19 cellular contexts compared by ENCODE assay signal in the genomic region with DNA sequence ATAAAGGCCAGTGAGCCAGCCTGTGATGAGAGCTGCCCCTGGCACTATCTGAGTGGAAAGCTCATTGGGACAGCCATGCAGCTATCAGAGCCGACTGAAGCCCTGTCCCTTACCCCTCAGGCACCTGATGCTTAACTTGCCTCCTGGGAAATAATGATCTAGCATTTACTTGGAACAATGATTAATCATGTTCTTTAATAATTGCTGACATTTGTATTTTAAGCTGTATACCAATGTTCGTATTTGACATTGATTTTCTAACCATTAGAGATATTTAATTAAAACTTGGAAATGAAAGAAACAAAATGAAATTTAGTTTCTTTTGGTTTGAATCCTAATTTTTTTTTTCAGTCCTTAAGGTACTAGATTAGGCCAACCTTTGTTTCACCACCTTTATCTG. TPM values are rescaled to one million over a fixed set of nuclear protein-coding genes. Genes with fewer than 3 reads are reported as not detected.
DNase-seq lines count a peak whose midpoint lies in the region; ATAC-seq lines count a peak whose summit lies in the region.
"Had no signal": no experiment of that assay in that cellular context is flagged by ENCODE, and none has a peak within 500 bp of the region (broad histone marks: within the 10 kb centered on the region; RNA-seq: fewer than 3 reads in every experiment).

No MANE protein-coding gene starts in this region.

- peak overlapping the region; percentile 6 for H3K27ac ChIP-seq in layer of hippocampus (ENCODE audit: low read depth, low read length)
- H3K27ac ChIP-seq: 22Rv1, BLaER1, HL-60 had no signal

- DNase-seq in activated CD4-positive, alpha-beta T cell treated with anti-CD3 and anti-CD28 coated beads for 36 hours: no peak
- no peak for DNase-seq in activated CD4-positive, alpha-beta T cell treated with anti-CD3 and anti-CD28 coated beads, Interleukin-2, amount 50 U/mL, for 48 hours
- DNase-seq in left cardiac atrium: peak; percentile 2
- no peak for DNase-seq in cardiac septum (ENCODE audit: low spot score)
- no peak for DNase-seq in activated CD8-positive, alpha-beta T cell treated with anti-CD3 and anti-CD28 coated beads, Interleukin-2, amount 10 ng/mL, durations not matched to agents 7 days and 5 days
- DNase-seq in NCI-H2029 treated with DMSO at 0.1 percent for 48 hours (lab: John Stamatoyannopoulos, UW): no peak
- no peak for DNase-seq in D341Med (ENCODE audit: low spot score)
- DNase-seq: CD4-positive, alpha-beta memory T cell; DMS79 treated with DMSO at 0.1 percent for 48 hours; GF-D8; HCEC 1CT had no signal

- peaks cover 21% of the 10 kb centered on the region for H3K36me3 Mint-ChIP-seq in activated CD4-positive, alpha-beta T cell treated with anti-CD3 and anti-CD28 coated beads for 36 hours (ENCODE audit: low read depth)
- peaks cover 36% of the 10 kb centered on the region for H3K36me3 Mint-ChIP-seq in activated CD8-positive, alpha-beta T cell treated with anti-CD3 and anti-CD28 coated beads, Interleukin-2, amount 10 ng/mL, durations not matched to agents 7 days and 5 days (ENCODE audit: low read depth)

- no peak for ATAC-seq in activated CD4-positive, alpha-beta T cell treated with anti-CD3 and anti-CD28 coated beads for 36 hours
- no peak for ATAC-seq in left cardiac atrium
- no peak for ATAC-seq in activated CD8-positive, alpha-beta T cell treated with anti-CD3 and anti-CD28 coated beads, Interleukin-2, amount 10 ng/mL, durations not matched to agents 7 days and 5 days
- ATAC-seq: GM23338 had no signal

- intact Hi-C loops in activated CD4-positive, alpha-beta T cell treated with anti-CD3 and anti-CD28 coated beads for 36 hours (cut with DNase I, micrococcal nuclease): no loop called here
- intact Hi-C loops in left cardiac atrium (cut with DNase I) (loop anchor here in 1 of 2 donors (10.0 kb wide), 1 partner anchor 294 kb away; a partner anchor contains a TSS), cardiac septum (cut with DNase I) (no loop called here)

- H3K9me3 Mint-ChIP-seq in activated CD4-positive, alpha-beta T cell treated with anti-CD3 and anti-CD28 coated beads for 36 hours (ENCODE audit: low read depth): no peaks in the 10 kb centered on the region
- no peaks in the 10 kb centered on the region for H3K9me3 Mint-ChIP-seq in activated CD8-positive, alpha-beta T cell treated with anti-CD3 and anti-CD28 coated beads, Interleukin-2, amount 10 ng/mL, durations not matched to agents 7 days and 5 days (ENCODE audit: insufficient read depth)
- H3K9me3 Mint-ChIP-seq: CD4-positive, alpha-beta memory T cell; GM23338 had no signal

- no peaks in the 10 kb centered on the region for H3K27me3 ChIP-seq in layer of hippocampus (ENCODE audit: control insufficient read depth, insufficient read depth, low read length)
- H3K27me3 ChIP-seq: BLaER1 had no signal

- H3K27me3 Mint-ChIP-seq in activated CD4-positive, alpha-beta T cell treated with anti-CD3 and anti-CD28 coated beads for 36 hours: no peaks in the 10 kb centered on the region
- no peaks in the 10 kb centered on the region for H3K27me3 Mint-ChIP-seq in activated CD8-positive, alpha-beta T cell treated with anti-CD3 and anti-CD28 coated beads, Interleukin-2, amount 10 ng/mL, durations not matched to agents 7 days and 5 days (ENCODE audit: low read depth)
- H3K27me3 Mint-ChIP-seq: CD4-positive, alpha-beta memory T cell had no signal

- H3K4me3 Mint-ChIP-seq in activated CD4-positive, alpha-beta T cell treated with anti-CD3 and anti-CD28 coated beads for 36 hours: no peak overlapping the region
- H3K4me3 Mint-ChIP-seq in activated CD8-positive, alpha-beta T cell treated with anti-CD3 and anti-CD28 coated beads, Interleukin-2, amount 10 ng/mL, durations not matched to agents 7 days and 5 days: no peak overlapping the region
- H3K4me3 Mint-ChIP-seq: CD14-positive monocyte, GM23338 had no signal

- H3K27ac Mint-ChIP-seq in activated CD4-positive, alpha-beta T cell treated with anti-CD3 and anti-CD28 coated beads for 36 hours: peak overlapping the region; percentile 18
- H3K27ac Mint-ChIP-seq in activated CD8-positive, alpha-beta T cell treated with anti-CD3 and anti-CD28 coated beads, Interleukin-2, amount 10 ng/mL, durations not matched to agents 7 days and 5 days: no peak overlapping the region
- H3K27ac Mint-ChIP-seq: GM23338 had no signal

- POLR2A ChIA-PET in activated CD4-positive, alpha-beta T cell treated with anti-CD3 and anti-CD28 coated beads for 36 hours (lab: Charles Lee): interaction anchor here (0.7 kb wide), 2 partner anchors 10 to 140 kb away, joined by 3 to 4 read pairs; no protein-coding TSS in a partner anchor
- POLR2A ChIA-PET in activated CD8-positive, alpha-beta T cell treated with anti-CD3 and anti-CD28 coated beads, Interleukin-2, amount 10 ng/mL, durations not matched to agents 7 days and 5 days (lab: Charles Lee): interaction anchor here (0.7 kb wide), 1 partner anchor 85 kb away, joined by 4 read pairs; no protein-coding TSS in a partner anchor

- CTCF ChIA-PET in activated CD4-positive, alpha-beta T cell treated with anti-CD3 and anti-CD28 coated beads for 36 hours (lab: Charles Lee): interaction anchor here (0.6 to 2.7 kb wide), 10 partner anchors 8 to 63 kb away, joined by 3 to 15 read pairs (median 4); a partner anchor contains a TSS
- CTCF ChIA-PET in activated CD8-positive, alpha-beta T cell treated with anti-CD3 and anti-CD28 coated beads, Interleukin-2, amount 10 ng/mL, durations not matched to agents 7 days and 5 days (lab: Charles Lee): interaction anchor here (0.8 to 4.2 kb wide), 10 partner anchors 9 to 139 kb away, joined by 3 to 30 read pairs (median 5); a partner anchor contains a TSS

- peaks cover 29% of the 10 kb centered on the region for H3K4me1 Mint-ChIP-seq in activated CD4-positive, alpha-beta T cell treated with anti-CD3 and anti-CD28 coated beads for 36 hours
- peaks cover 46% of the 10 kb centered on the region for H3K4me1 Mint-ChIP-seq in activated CD8-positive, alpha-beta T cell treated with anti-CD3 and anti-CD28 coated beads, Interleukin-2, amount 10 ng/mL, durations not matched to agents 7 days and 5 days (ENCODE audit: low read depth)
- H3K4me1 Mint-ChIP-seq: CD14-positive monocyte had no signal

RNA-seq across cellular contexts. Expression of a gene that starts 10.5 kb away (rescaled TPM):
- 10 to 100 TPM; 27.8 to 36.6 TPM for total RNA-seq in activated CD4-positive, alpha-beta T cell treated with anti-CD3 and anti-CD28 coated beads for 36 hours
- total RNA-seq in left cardiac atrium (1 to 10 TPM; 6.8 to 8.1 TPM), cardiac septum (2.7 TPM)
- 10 to 100 TPM; 24.2 to 26.9 TPM for total RNA-seq in activated CD8-positive, alpha-beta T cell treated with anti-CD3 and anti-CD28 coated beads, Interleukin-2, amount 10 ng/mL, durations not matched to agents 7 days and 5 days

RNA-seq across cellular contexts. Expression of a gene that starts 27.9 kb away (rescaled TPM):
- not detected for total RNA-seq in activated CD4-positive, alpha-beta T cell treated with anti-CD3 and anti-CD28 coated beads for 36 hours
- under 1 TPM; 0.39 to 0.47 TPM for total RNA-seq in left cardiac atrium
- total RNA-seq in cardiac septum: 0.35 TPM
- not detected for total RNA-seq in activated CD8-positive, alpha-beta T cell treated with anti-CD3 and anti-CD28 coated beads, Interleukin-2, amount 10 ng/mL, durations not matched to agents 7 days and 5 days
- total RNA-seq: A673; CD4-positive, alpha-beta memory T cell; GM23338; HT1080 had no signal

RNA-seq across cellular contexts. Expression of a gene that starts 34.5 kb away (rescaled TPM):
- total RNA-seq in activated CD4-positive, alpha-beta T cell treated with anti-CD3 and anti-CD28 coated beads for 36 hours: under 1 TPM; 0.19 to 0.55 TPM
- 100 to 1,000 TPM in 1 of 2 donors, 10 to 100 TPM in 1; 58.3 to 325 TPM for total RNA-seq in left cardiac atrium
- total RNA-seq in cardiac septum: 245 TPM
- under 1 TPM in 1 of 2 experiments, not detected in 1; 0.34 TPM for total RNA-seq in activated CD8-positive, alpha-beta T cell treated with anti-CD3 and anti-CD28 coated beads, Interleukin-2, amount 10 ng/mL, durations not matched to agents 7 days and 5 days
- total RNA-seq: GM23338, HT1080 had no signal

RNA-seq across cellular contexts. Expression of a gene that starts 43.4 kb away (rescaled TPM):
- 100 to 1,000 TPM; 171 to 186 TPM for total RNA-seq in activated CD4-positive, alpha-beta T cell treated with anti-CD3 and anti-CD28 coated beads for 36 hours
- 100 to 1,000 TPM in 1 of 2 donors, 10 to 100 TPM in 1; 92.7 to 120 TPM for total RNA-seq in left cardiac atrium
- total RNA-seq in cardiac septum: 118 TPM
- total RNA-seq in activated CD8-positive, alpha-beta T cell treated with anti-CD3 and anti-CD28 coated beads, Interleukin-2, amount 10 ng/mL, durations not matched to agents 7 days and 5 days: 100 to 1,000 TPM; 115 to 126 TPM

RNA-seq across cellular contexts. Expression of a gene that starts 44.5 kb away (rescaled TPM):
- total RNA-seq in activated CD4-positive, alpha-beta T cell treated with anti-CD3 and anti-CD28 coated beads for 36 hours: 10 to 100 TPM; 30.5 to 31.6 TPM
- total RNA-seq in left cardiac atrium (10 to 100 TPM; 27.6 to 48.0 TPM), cardiac septum (64.0 TPM)
- 10 to 100 TPM; 29.7 to 34.0 TPM for total RNA-seq in activated CD8-positive, alpha-beta T cell treated with anti-CD3 and anti-CD28 coated beads, Interleukin-2, amount 10 ng/mL, durations not matched to agents 7 days and 5 days

Comparison
In these comparisons a context has a peak if more than half of its experiments do, and no peak if none do; other contexts are left out.
1. RNA of a gene that starts 34.5 kb away (total RNA-seq): 58.3 to 325 TPM in left cardiac atrium and 245 TPM in cardiac septum (single experiment); 0.19 to 0.55 TPM in activated CD4-positive, alpha-beta T cell treated with anti-CD3 and anti-CD28 coated beads for 36 hours and 0.34 TPM in activated CD8-positive, alpha-beta T cell treated with anti-CD3 and anti-CD28 coated beads, Interleukin-2, amount 10 ng/mL, durations not matched to agents 7 days and 5 days; every median in the first group is over 10 times any median in the second.